In genomic region chr3:13073042-13073906, GRCh38 we compare ENCODE assay signal across 8 cellular contexts. TPM values are rescaled to one million over a fixed set of nuclear protein-coding genes. Genes with fewer than 3 reads are reported as not detected.
A peak's percentile ranks its signal among the peaks of the same experiment; 100 is the strongest.
DNase-seq lines count a peak whose midpoint lies in the region; ATAC-seq, FAIRE-seq and TF ChIP-seq lines count a peak whose summit lies in the region.
"Had no signal": no experiment of that assay in that cellular context is flagged by ENCODE, and none has a peak within 500 bp of the region (broad histone marks: within the 10 kb centered on the region; RNA-seq: fewer than 3 reads in every experiment).

Gene IQSEC1, minus strand, starts transcription at chr3:13073429. Its CDS starts 415 bp downstream, at chr3:13073014.

- no peak within 1 kb of the TSS for H3K9ac ChIP-seq in astrocyte (ENCODE audit: low read length)

- H3K27ac Mint-ChIP-seq in astrocyte (ENCODE audit: unreplicated experiment), result no peak within 1 kb of the TSS

- peak; percentile 59 for ATAC-seq in GM19023 (IDR thresholded peaks at IDR 0.05; ENCODE audit: unreplicated experiment)
- ATAC-seq in HG03103 (IDR thresholded peaks at IDR 0.05; ENCODE audit: low read depth, unreplicated experiment), result peak; percentile 66

- H3K27me3 ChIP-seq in astrocyte (ENCODE audit: insufficient read depth, low read length), result peaks cover 46% of the 10 kb centered on the region

- H3K27me3 Mint-ChIP-seq in astrocyte (ENCODE audit: low read depth, unreplicated experiment), result peaks cover 52% of the 10 kb centered on the region

- H4K20me1 ChIP-seq in astrocyte (ENCODE audit: insufficient read depth, low read length), result no peaks in the 10 kb centered on the region

- peaks cover 3% of the 10 kb centered on the region for H3K36me3 Mint-ChIP-seq in astrocyte (ENCODE audit: low read depth, unreplicated experiment)

- peaks cover 4% of the 10 kb centered on the region for H3K9me3 Mint-ChIP-seq in astrocyte (ENCODE audit: unreplicated experiment)

- in situ Hi-C loops in ACHN (cut with HindIII; ENCODE audit: low pct_ligation_motif_present, low pct_unique_long_range_greater_than_20kb, low sequenced_read_pairs), result no loop called here

- H3K4me2 ChIP-seq in astrocyte (ENCODE audit: low read length), result peak within 1 kb of the TSS; percentile 52

- peak within 1 kb of the TSS; percentile 77 for H3K4me3 Mint-ChIP-seq in astrocyte (ENCODE audit: unreplicated experiment)

- H3K4me1 Mint-ChIP-seq in astrocyte (ENCODE audit: low read depth, unreplicated experiment), result peaks cover 14% of the 10 kb centered on the region

- DNase-seq in T-helper 2 cell (peak; percentile 49 to 86 (median 63)), astrocyte (ENCODE audit: low read depth) (no peak), inferior parietal cortex (ENCODE audit: extremely low spot score) (peak; percentile 66), ACHN (no peak)
- peak; percentile 31 to 56 for DNase-seq in stimulated activated CD4-positive, alpha-beta T cell treated with anti-CD3 and anti-CD28 coated beads, Interleukin-15, amount 100 ng/mL, for 1 hour (ENCODE audit: low read depth in 1 of 2, low spot score in 1 of 2)

- H3K27ac ChIP-seq in astrocyte (ENCODE audit: low read depth, low read length), result no peak within 1 kb of the TSS

- no peak for FAIRE-seq in astrocyte (lab: Jason Lieb, UNC)
- FAIRE-seq: endometrium had no signal

- no peak within 1 kb of the TSS for H3K4me3 ChIP-seq in astrocyte (ENCODE audit: insufficient read depth, low read depth, low read length)

- peak within 1 kb of the TSS; percentile 5 for H2AFZ ChIP-seq in astrocyte (ENCODE audit: low read depth, low read length)

- H3K9me3 ChIP-seq in astrocyte (ENCODE audit: insufficient read depth, low read depth, low read length), result peaks cover 7% of the 10 kb centered on the region

- TF ChIP-seq CTCF in astrocyte (IDR thresholded peaks at IDR 0.05; ENCODE audit: insufficient read depth, low read depth, low read length), result no peak

- peaks cover 6% of the 10 kb centered on the region for H3K4me1 ChIP-seq in astrocyte (ENCODE audit: insufficient read depth, low read length)

- H3K36me3 ChIP-seq in astrocyte (ENCODE audit: insufficient read depth, low read length), result no peaks in the 10 kb centered on the region

- no peaks in the 10 kb centered on the region for H3K79me2 ChIP-seq in astrocyte (ENCODE audit: insufficient read depth, low read length)

RNA-seq across cellular contexts. Expression of gene IQSEC1, which starts in this region (rescaled TPM):
- 29.5 and 31.0 TPM in 2 replicates for total RNA-seq in astrocyte

Comparison
In these comparisons a context has a peak if more than half of its experiments do, and no peak if none do; other contexts are left out.
1. DNase-seq: peak in T-helper 2 cell (5 of 5), inferior parietal cortex (single experiment) and stimulated activated CD4-positive, alpha-beta T cell treated with anti-CD3 and anti-CD28 coated beads, Interleukin-15, amount 100 ng/mL, for 1 hour (2 of 2); none in astrocyte (single experiment) and ACHN (single experiment).